ENCODE assay signal across 28 cellular contexts in the genomic region with DNA sequence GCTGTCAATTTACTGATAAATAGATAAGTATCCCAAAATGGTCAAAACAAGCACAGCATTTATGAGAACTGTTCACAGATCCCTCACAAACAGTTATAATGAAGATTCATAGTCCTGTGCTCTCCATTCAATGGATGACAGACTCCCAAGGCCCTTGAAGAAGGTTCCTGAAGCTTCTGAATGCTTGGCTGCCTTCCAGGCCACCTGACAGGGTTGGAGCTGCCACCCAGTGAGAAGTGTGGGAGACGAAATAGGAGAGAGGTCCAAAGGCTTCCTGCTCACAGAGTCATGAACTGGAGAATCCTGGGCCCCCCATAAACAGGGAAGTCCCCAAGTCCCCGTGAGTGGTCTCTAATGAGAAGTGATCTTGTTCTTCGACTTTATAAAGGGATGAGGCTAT. TPM values are rescaled to one million over a fixed set of nuclear protein-coding genes. Genes with fewer than 3 reads are reported as not detected.
"Had no signal": no experiment of that assay in that cellular context is flagged by ENCODE, and none has a peak within 500 bp of the region (broad histone marks: within the 10 kb centered on the region; RNA-seq: fewer than 3 reads in every experiment).

No MANE protein-coding gene starts in this region.

- DNase-seq: hippocampal formation; kidney glomerular epithelial cell; left colon; left lung; lower lobe of right lung; mammary epithelial cell; mesenchymal stem cell; naive thymus-derived CD4-positive, alpha-beta T cell; occipital lobe; psoas muscle; right lobe of liver; stimulated activated CD4-positive, alpha-beta T cell treated with anti-CD3 and anti-CD28 coated beads, Interleukin-1b, Interleukin-23, amount 100 ng/mL, for 48 hours; stimulated activated CD4-positive, alpha-beta T cell treated with anti-CD3 and anti-CD28 coated beads, Interleukin-2, amount 100 ng/mL, for 48 hours; stimulated activated CD4-positive, alpha-beta T cell treated with anti-CD3 and anti-CD28 coated beads, Interleukin-4, amount 100 ng/mL, for 4 hours; stimulated activated CD8-positive, alpha-beta memory T cell treated with anti-CD3 and anti-CD28 coated beads, Interleukin-4, amount 100 ng/mL, for 48 hours; stimulated activated naive CD4-positive, alpha-beta T cell treated with Interleukin-2 at 50 U/mL for 16 hours; stimulated activated naive CD8-positive, alpha-beta T cell treated with anti-CD3 and anti-CD28 coated beads, Interleukin-15, amount 100 ng/mL, for 72 hours; substantia nigra; transverse colon; upper lobe of left lung had no signal

- H3K4me3 ChIP-seq: left lung, lower lobe of right lung, psoas muscle, right atrium auricular region, right lobe of liver, smooth muscle cell, transverse colon, upper lobe of left lung, vagina had no signal

- H3K9me3 Mint-ChIP-seq: naive thymus-derived CD4-positive, alpha-beta T cell; stimulated activated memory B cell treated with anti-CD40 and anti-IgM and Interleukin-4, amounts not matched to agents 10 μg/mL and 1 μg/mL and 100 μg/mL, for 72 hours; stimulated activated naive CD8-positive, alpha-beta T cell treated with anti-CD3 and anti-CD28 coated beads, Interleukin-15, amount 100 ng/mL, for 72 hours had no signal

- H3K4me2 ChIP-seq: smooth muscle cell had no signal

- H3K36me3 ChIP-seq: left lung, lower lobe of right lung, right atrium auricular region, right lobe of liver, transverse colon, upper lobe of left lung, vagina had no signal

- H3K4me1 Mint-ChIP-seq: naive thymus-derived CD4-positive, alpha-beta T cell; neural crest cell; stimulated activated memory B cell treated with anti-CD40 and anti-IgM and Interleukin-4, amounts not matched to agents 10 μg/mL and 1 μg/mL and 100 μg/mL, for 72 hours; stimulated activated naive CD8-positive, alpha-beta T cell treated with anti-CD3 and anti-CD28 coated beads, Interleukin-15, amount 100 ng/mL, for 72 hours had no signal

- ATAC-seq: left colon; left lung; lower lobe of right lung; naive thymus-derived CD4-positive, alpha-beta T cell; psoas muscle; right lobe of liver; stimulated activated memory B cell treated with anti-CD40 and anti-IgM and Interleukin-4, amounts not matched to agents 10 μg/mL and 1 μg/mL and 100 μg/mL, for 72 hours; stimulated activated naive CD8-positive, alpha-beta T cell treated with anti-CD3 and anti-CD28 coated beads, Interleukin-15, amount 100 ng/mL, for 72 hours had no signal

- H3K4me1 ChIP-seq: left lung, lower lobe of right lung, parathyroid adenoma, psoas muscle, right atrium auricular region, right lobe of liver, transverse colon, upper lobe of left lung, vagina had no signal

- H3K4me3 Mint-ChIP-seq: naive thymus-derived CD4-positive, alpha-beta T cell; nephron; neural crest cell; stimulated activated memory B cell treated with anti-CD40 and anti-IgM and Interleukin-4, amounts not matched to agents 10 μg/mL and 1 μg/mL and 100 μg/mL, for 72 hours; stimulated activated naive CD8-positive, alpha-beta T cell treated with anti-CD3 and anti-CD28 coated beads, Interleukin-15, amount 100 ng/mL, for 72 hours had no signal

- H3K9ac ChIP-seq: parathyroid adenoma had no signal

- H3K9me3 ChIP-seq: left lung, lower lobe of right lung, psoas muscle, right lobe of liver, transverse colon, upper lobe of left lung, vagina had no signal

- H3K27ac ChIP-seq: left lung, lower lobe of right lung, parathyroid adenoma, psoas muscle, right atrium auricular region, right lobe of liver, transverse colon, upper lobe of left lung, vagina had no signal

- H2AFZ ChIP-seq: parathyroid adenoma had no signal

- H3K79me2 ChIP-seq: parathyroid adenoma had no signal

- H3K27ac Mint-ChIP-seq: naive thymus-derived CD4-positive, alpha-beta T cell; nephron; stimulated activated memory B cell treated with anti-CD40 and anti-IgM and Interleukin-4, amounts not matched to agents 10 μg/mL and 1 μg/mL and 100 μg/mL, for 72 hours had no signal

- H3K36me3 Mint-ChIP-seq: naive thymus-derived CD4-positive, alpha-beta T cell; stimulated activated memory B cell treated with anti-CD40 and anti-IgM and Interleukin-4, amounts not matched to agents 10 μg/mL and 1 μg/mL and 100 μg/mL, for 72 hours had no signal

- H3K27me3 ChIP-seq: left lung, right atrium auricular region, right lobe of liver, transverse colon, upper lobe of left lung, vagina had no signal

RNA-seq across cellular contexts. Expression of a gene that starts 26.0 kb away (rescaled TPM):
- total RNA-seq: myocyte, neural crest cell had no signal
- polyA plus RNA-seq: naive thymus-derived CD4-positive, alpha-beta T cell had no signal
